ENCODE assay signal across 1 cellular context in the genomic region with DNA sequence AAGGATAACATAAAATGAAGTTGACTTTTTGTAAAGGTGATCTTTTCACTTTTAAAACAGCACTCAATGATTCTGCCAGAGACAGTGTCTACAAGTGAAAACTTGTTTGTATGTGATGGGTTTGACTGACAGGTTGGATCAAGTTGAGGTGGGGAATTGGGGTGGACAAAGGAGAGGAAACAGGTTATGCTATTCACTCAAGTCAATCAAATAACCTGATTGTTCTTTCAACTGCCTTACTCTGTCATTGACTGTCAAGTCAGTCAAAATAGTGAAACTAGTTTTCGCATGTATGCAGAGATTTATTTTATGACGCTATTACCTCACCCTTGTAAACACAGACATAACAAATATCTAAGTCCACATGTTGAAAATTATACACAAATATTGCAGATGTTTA.
TF ChIP-seq lines count a peak whose summit lies in the region.

No MANE protein-coding gene starts in this region.

TF ChIP-seq in HEK293, 187 proteins besides CTCF, POLR2A, EP300 and RAD21 (continued from another document):
- TF ChIP-seq, protein P1, sequence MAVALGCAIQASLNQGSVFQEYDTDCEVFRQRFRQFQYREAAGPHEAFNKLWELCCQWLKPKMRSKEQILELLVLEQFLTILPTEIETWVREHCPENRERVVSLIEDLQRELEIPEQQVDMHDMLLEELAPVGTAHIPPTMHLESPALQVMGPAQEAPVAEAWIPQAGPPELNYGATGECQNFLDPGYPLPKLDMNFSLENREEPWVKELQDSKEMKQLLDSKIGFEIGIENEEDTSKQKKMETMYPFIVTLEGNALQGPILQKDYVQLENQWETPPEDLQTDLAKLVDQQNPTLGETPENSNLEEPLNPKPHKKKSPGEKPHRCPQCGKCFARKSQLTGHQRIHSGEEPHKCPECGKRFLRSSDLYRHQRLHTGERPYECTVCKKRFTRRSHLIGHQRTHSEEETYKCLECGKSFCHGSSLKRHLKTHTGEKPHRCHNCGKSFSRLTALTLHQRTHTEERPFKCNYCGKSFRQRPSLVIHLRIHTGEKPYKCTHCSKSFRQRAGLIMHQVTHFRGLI (tag by site-specific recombination; IDR thresholded peaks at IDR 0.05): no peak
- TF ChIP-seq, protein P2, sequence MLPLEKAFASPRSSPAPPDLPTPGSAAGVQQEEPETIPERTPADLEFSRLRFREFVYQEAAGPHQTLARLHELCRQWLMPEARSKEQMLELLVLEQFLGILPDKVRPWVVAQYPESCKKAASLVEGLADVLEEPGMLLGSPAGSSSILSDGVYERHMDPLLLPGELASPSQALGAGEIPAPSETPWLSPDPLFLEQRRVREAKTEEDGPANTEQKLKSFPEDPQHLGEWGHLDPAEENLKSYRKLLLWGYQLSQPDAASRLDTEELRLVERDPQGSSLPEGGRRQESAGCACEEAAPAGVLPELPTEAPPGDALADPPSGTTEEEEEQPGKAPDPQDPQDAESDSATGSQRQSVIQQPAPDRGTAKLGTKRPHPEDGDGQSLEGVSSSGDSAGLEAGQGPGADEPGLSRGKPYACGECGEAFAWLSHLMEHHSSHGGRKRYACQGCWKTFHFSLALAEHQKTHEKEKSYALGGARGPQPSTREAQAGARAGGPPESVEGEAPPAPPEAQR (tag by site-specific recombination; IDR thresholded peaks at IDR 0.05): no peak
- no peak for TF ChIP-seq ZNF146 (tag by site-specific recombination; IDR thresholded peaks at IDR 0.05)
- TF ChIP-seq, protein P3, sequence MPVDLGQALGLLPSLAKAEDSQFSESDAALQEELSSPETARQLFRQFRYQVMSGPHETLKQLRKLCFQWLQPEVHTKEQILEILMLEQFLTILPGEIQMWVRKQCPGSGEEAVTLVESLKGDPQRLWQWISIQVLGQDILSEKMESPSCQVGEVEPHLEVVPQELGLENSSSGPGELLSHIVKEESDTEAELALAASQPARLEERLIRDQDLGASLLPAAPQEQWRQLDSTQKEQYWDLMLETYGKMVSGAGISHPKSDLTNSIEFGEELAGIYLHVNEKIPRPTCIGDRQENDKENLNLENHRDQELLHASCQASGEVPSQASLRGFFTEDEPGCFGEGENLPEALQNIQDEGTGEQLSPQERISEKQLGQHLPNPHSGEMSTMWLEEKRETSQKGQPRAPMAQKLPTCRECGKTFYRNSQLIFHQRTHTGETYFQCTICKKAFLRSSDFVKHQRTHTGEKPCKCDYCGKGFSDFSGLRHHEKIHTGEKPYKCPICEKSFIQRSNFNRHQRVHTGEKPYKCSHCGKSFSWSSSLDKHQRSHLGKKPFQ (tag by site-specific recombination; IDR thresholded peaks at IDR 0.05): no peak
- TF ChIP-seq KLF7 (tag by site-specific recombination; IDR thresholded peaks at IDR 0.05; ENCODE audit: borderline replicate concordance): no peak
- no peak for TF ChIP-seq ZNF16 (tag by site-specific recombination; IDR thresholded peaks at IDR 0.05; ENCODE audit: low read depth)
- TF ChIP-seq, protein P4, sequence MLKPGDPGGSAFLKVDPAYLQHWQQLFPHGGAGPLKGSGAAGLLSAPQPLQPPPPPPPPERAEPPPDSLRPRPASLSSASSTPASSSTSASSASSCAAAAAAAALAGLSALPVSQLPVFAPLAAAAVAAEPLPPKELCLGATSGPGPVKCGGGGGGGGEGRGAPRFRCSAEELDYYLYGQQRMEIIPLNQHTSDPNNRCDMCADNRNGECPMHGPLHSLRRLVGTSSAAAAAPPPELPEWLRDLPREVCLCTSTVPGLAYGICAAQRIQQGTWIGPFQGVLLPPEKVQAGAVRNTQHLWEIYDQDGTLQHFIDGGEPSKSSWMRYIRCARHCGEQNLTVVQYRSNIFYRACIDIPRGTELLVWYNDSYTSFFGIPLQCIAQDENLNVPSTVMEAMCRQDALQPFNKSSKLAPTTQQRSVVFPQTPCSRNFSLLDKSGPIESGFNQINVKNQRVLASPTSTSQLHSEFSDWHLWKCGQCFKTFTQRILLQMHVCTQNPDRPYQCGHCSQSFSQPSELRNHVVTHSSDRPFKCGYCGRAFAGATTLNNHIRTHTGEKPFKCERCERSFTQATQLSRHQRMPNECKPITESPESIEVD (tag by site-specific recombination; IDR thresholded peaks at IDR 0.05): peak; percentile 46
TF ChIP-seq in HEK293: peak in this region for 1.
